1 cellular context compared by ENCODE assay signal in genomic region chr10:73543-74265, GRCh38.
TF ChIP-seq lines count a peak whose summit lies in the region.

No MANE protein-coding gene starts in this region.

TF ChIP-seq in K562, 482 proteins besides CTCF, POLR2A, EP300 and RAD21 (continued from another document):
- TF ChIP-seq PHF21A (IDR thresholded peaks at IDR 0.05; ENCODE audit: borderline replicate concordance, low read depth) = 0 out of 2 replicates have a peak, but pooled peaks have one; percentile 48
TF ChIP-seq in K562: peak in this region for 15; not testable (repeated sequence) for 467.
